33 cellular contexts compared by ENCODE assay signal in the genomic region with DNA sequence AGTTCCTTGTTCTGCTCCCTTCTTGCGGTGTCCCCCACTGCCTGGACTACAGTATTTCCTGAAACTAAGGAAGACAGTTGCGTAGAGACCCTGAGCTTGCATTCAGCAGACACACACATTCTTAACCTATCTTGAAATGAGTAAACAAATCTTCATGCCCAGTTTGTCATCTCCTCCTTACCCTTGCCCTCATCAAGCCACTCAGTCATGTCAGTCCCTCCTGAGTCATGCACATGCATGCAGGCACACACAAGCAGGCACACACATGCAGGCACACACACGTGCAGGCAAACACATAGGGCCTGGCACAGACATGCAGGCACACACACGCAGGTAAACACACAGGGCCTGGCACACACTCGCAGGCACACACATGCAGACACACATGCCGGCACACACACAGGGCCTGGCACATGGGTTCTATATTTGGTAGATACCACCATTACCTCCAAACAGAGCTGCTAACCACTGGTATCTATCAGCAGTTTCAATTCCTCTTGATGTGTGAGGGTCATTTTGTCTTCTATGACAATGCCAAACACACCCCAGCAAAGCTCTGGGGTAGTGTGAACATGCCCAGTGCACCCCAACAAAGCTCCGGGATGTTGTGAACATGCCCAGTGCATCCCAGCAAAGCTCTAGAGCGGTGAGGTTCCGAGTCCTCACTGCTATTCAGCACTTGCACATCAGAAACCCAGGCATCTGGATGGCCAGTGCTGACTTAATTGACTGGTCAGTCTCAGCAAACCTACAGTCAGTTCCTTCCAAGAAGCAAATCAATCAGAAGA.
A peak's percentile ranks its signal among the peaks of the same experiment; 100 is the strongest.
DNase-seq lines count a peak whose midpoint lies in the region; ATAC-seq and TF ChIP-seq lines count a peak whose summit lies in the region.
"Had no signal": no experiment of that assay in that cellular context is flagged by ENCODE, and none has a peak within 500 bp of the region (broad histone marks: within the 10 kb centered on the region; RNA-seq: fewer than 3 reads in every experiment).

No MANE protein-coding gene starts in this region.

- no peak for TF ChIP-seq POLR2A in sigmoid colon (IDR thresholded peaks at IDR 0.05)

- H3K27ac ChIP-seq in H9 (ENCODE audit: insufficient read length, low read depth, low read length) (no peak overlapping the region), sigmoid colon (no peak overlapping the region), mesendoderm (ENCODE audit: low read depth, low read length) (no peak overlapping the region), WERI-Rb-1 (no peak overlapping the region)
- H3K27ac ChIP-seq: esophagus squamous epithelium, foreskin keratinocyte, HL-60, KMS-11, thyroid gland had no signal

- no peaks in the 10 kb centered on the region for H3K27me3 ChIP-seq in H9 (ENCODE audit: insufficient read depth, low read length)
- H3K27me3 ChIP-seq in sigmoid colon: no peaks in the 10 kb centered on the region
- no peaks in the 10 kb centered on the region for H3K27me3 ChIP-seq in mesendoderm (ENCODE audit: insufficient read depth, low read length, poor library complexity)
- H3K27me3 ChIP-seq in WERI-Rb-1 (ENCODE audit: insufficient read depth, low read depth, severe bottlenecking): no peaks in the 10 kb centered on the region
- H3K27me3 ChIP-seq: BE2C, esophagus squamous epithelium, foreskin keratinocyte, thyroid gland had no signal

- H3K9me3 ChIP-seq in H9 (ENCODE audit: control insufficient read depth, low read depth, low read length) (no peaks in the 10 kb centered on the region), sigmoid colon (no peaks in the 10 kb centered on the region), WERI-Rb-1 (ENCODE audit: severe bottlenecking) (no peaks in the 10 kb centered on the region)
- H3K9me3 ChIP-seq: BE2C, esophagus squamous epithelium, thyroid gland had no signal

- no peak overlapping the region for H2AFZ ChIP-seq in H9 (ENCODE audit: low read length)

- no peaks in the 10 kb centered on the region for H3K36me3 Mint-ChIP-seq in H9 (ENCODE audit: insufficient read depth in 1 of 3, low read depth in 3 of 3)

- H3K79me1 ChIP-seq in H9 (ENCODE audit: insufficient read depth, low read depth, low read length, poor library complexity, severe bottlenecking) (no peaks in the 10 kb centered on the region), mesendoderm (ENCODE audit: low read length) (no peaks in the 10 kb centered on the region)

- H3K4me3 Mint-ChIP-seq in H9: no peak overlapping the region
- H3K4me3 Mint-ChIP-seq: activated CD4-positive, alpha-beta memory T cell treated with anti-CD3 and anti-CD28 coated beads, Interleukin-2, amount 10 ng/mL, durations not matched to agents 7 days and 5 days; activated naive CD8-positive, alpha-beta T cell treated with anti-CD3 and anti-CD28 coated beads, Interleukin-2, amount 50 U/mL, for 24 hours; central memory CD8-positive, alpha-beta T cell; dendritic cell treated with granulocyte-macrophage colony-stimulating factor and Interleukin-4, amounts not matched to agents 40 ng/mL and 50 ng/mL, for 4 days; T-helper 17 cell had no signal

- in situ Hi-C loops in G401 (cut with HindIII; ENCODE audit: low sequenced_read_pairs): no loop called here

- H2AK5ac ChIP-seq in H9 (ENCODE audit: insufficient read length, low read length): no peak overlapping the region
- H2AK5ac ChIP-seq in mesendoderm (ENCODE audit: low read length): no peak overlapping the region

- H3K9ac ChIP-seq in H9 (ENCODE audit: extremely low read depth, insufficient read length, low read length): no peak overlapping the region
- H3K9ac ChIP-seq in mesendoderm (ENCODE audit: low read length): no peak overlapping the region
- H3K9ac ChIP-seq: KMS-11 had no signal

- H3K18ac ChIP-seq in H9 (ENCODE audit: insufficient read length, low read depth, low read length): peak overlapping the region; percentile 11
- no peak overlapping the region for H3K18ac ChIP-seq in mesendoderm (ENCODE audit: low read length)

- H3K4me2 ChIP-seq in H9 (ENCODE audit: insufficient read depth, insufficient read length, low read length) (no peak overlapping the region), mesendoderm (ENCODE audit: low read length) (no peak overlapping the region)
- H3K4me2 ChIP-seq: KMS-11 had no signal

- H3K23ac ChIP-seq in H9 (ENCODE audit: insufficient read length, low read depth, low read length): no peak overlapping the region
- no peak overlapping the region for H3K23ac ChIP-seq in mesendoderm (ENCODE audit: low read length)

- no peak overlapping the region for H3T11ph ChIP-seq in H9 (ENCODE audit: low read length)

- no peak overlapping the region for H4K91ac ChIP-seq in H9 (ENCODE audit: insufficient read length, low read depth, low read length)

- no peak for TF ChIP-seq CTCF in H9 (conservative IDR thresholded peaks at IDR 0.05)
- TF ChIP-seq CTCF in sigmoid colon (IDR thresholded peaks at IDR 0.05): no peak
- no peak for TF ChIP-seq CTCF in WERI-Rb-1 (IDR thresholded peaks at IDR 0.05; ENCODE audit: low read depth, low read length)

- no peak overlapping the region for H2BK20ac ChIP-seq in H9 (ENCODE audit: low read depth, low read length, poor library complexity, severe bottlenecking)

- no peak overlapping the region for H2BK12ac ChIP-seq in H9 (ENCODE audit: insufficient read length, low read depth, low read length)

- intact Hi-C loops in sigmoid colon (cut with DNase I): no loop called here

- H2BK120ac ChIP-seq in H9 (ENCODE audit: low read depth, low read length, poor library complexity, severe bottlenecking): no peak overlapping the region
- no peak overlapping the region for H2BK120ac ChIP-seq in mesendoderm (ENCODE audit: low read depth, low read length)

- TF ChIP-seq EP300 in sigmoid colon (IDR thresholded peaks at IDR 0.05): no peak

- no peak for DNase-seq in H9
- peak; percentile 47 for DNase-seq in NOMO-1 treated with DMSO at 0.1 percent for 48 hours (lab: John Stamatoyannopoulos, UW; ENCODE audit: unreplicated experiment)
- DNase-seq in islet precursor cell: peak; percentile 33
- DNase-seq in sigmoid colon: peak; percentile 21
- DNase-seq in G401 (ENCODE audit: low spot score): no peak
- no peak for DNase-seq in mesendoderm
- DNase-seq in WERI-Rb-1: no peak
- DNase-seq: ACHN; activated CD4-positive, alpha-beta memory T cell treated with anti-CD3 and anti-CD28 coated beads, Interleukin-2, amount 10 ng/mL, durations not matched to agents 7 days and 5 days; activated CD8-positive, alpha-beta memory T cell treated with anti-CD3 and anti-CD28 coated beads, Interleukin-2, amount 50 U/mL, for 4 hours; activated naive CD4-positive, alpha-beta T cell; activated naive CD8-positive, alpha-beta T cell treated with anti-CD3 and anti-CD28 coated beads, Interleukin-2, amount 50 U/mL, for 24 hours; BE2C; DMS153; esophagus squamous epithelium; foreskin keratinocyte; H7; NCI-H2107; NCI-H446; NCI-H82; OCI-M1; right cardiac atrium; stimulated activated CD8-positive, alpha-beta memory T cell treated with anti-CD3 and anti-CD28 coated beads, Interleukin-4, amount 100 ng/mL, for 48 hours; T-helper 17 cell; thyroid gland had no signal

- no peaks in the 10 kb centered on the region for H3K4me1 ChIP-seq in H9 (ENCODE audit: insufficient read depth, low read length)
- no peaks in the 10 kb centered on the region for H3K4me1 ChIP-seq in sigmoid colon
- H3K4me1 ChIP-seq in mesendoderm (ENCODE audit: control insufficient read depth, low read depth, low read length): no peaks in the 10 kb centered on the region
- H3K4me1 ChIP-seq: BE2C, esophagus squamous epithelium, foreskin keratinocyte, thyroid gland had no signal

- no peak for ATAC-seq in GM18870 (IDR thresholded peaks at IDR 0.05; ENCODE audit: unreplicated experiment)
- ATAC-seq: activated CD4-positive, CD25-positive, alpha-beta regulatory T cell treated with anti-CD3 and anti-CD28 coated beads, Interleukin-2, amount 50 U/mL, for 24 hours; activated naive CD8-positive, alpha-beta T cell treated with anti-CD3 and anti-CD28 coated beads, Interleukin-2, amount 50 U/mL, for 24 hours; foreskin keratinocyte; GM12878; right cardiac atrium; SK-N-SH treated with all-trans-retinoic acid at 6 μM for 48 hours; T-helper 17 cell had no signal

- H3K23me2 ChIP-seq in H9 (ENCODE audit: insufficient read length, low read depth, low read length, poor library complexity, severe bottlenecking): no peaks in the 10 kb centered on the region

- H3K27ac Mint-ChIP-seq in H9: peak overlapping the region in 1 of 3 experiments; percentile 7; a peak in 2 of 7 replicates
- H3K27ac Mint-ChIP-seq: activated CD4-positive, alpha-beta memory T cell treated with anti-CD3 and anti-CD28 coated beads, Interleukin-2, amount 10 ng/mL, durations not matched to agents 7 days and 5 days; activated naive CD8-positive, alpha-beta T cell treated with anti-CD3 and anti-CD28 coated beads, Interleukin-2, amount 50 U/mL, for 24 hours; dendritic cell treated with granulocyte-macrophage colony-stimulating factor and Interleukin-4, amounts not matched to agents 40 ng/mL and 50 ng/mL, for 4 days; T-helper 17 cell had no signal

- H3K27me3 Mint-ChIP-seq in H9 (ENCODE audit: low read depth): peaks cover 40% of the 10 kb centered on the region
- H3K27me3 Mint-ChIP-seq: activated CD4-positive, alpha-beta memory T cell treated with anti-CD3 and anti-CD28 coated beads, Interleukin-2, amount 10 ng/mL, durations not matched to agents 7 days and 5 days; activated naive CD8-positive, alpha-beta T cell treated with anti-CD3 and anti-CD28 coated beads, Interleukin-2, amount 50 U/mL, for 24 hours; dendritic cell treated with granulocyte-macrophage colony-stimulating factor and Interleukin-4, amounts not matched to agents 40 ng/mL and 50 ng/mL, for 4 days had no signal

- H3K4me3 ChIP-seq in sigmoid colon (no peak overlapping the region), mesendoderm (ENCODE audit: low read length) (no peak overlapping the region), WERI-Rb-1 (ENCODE audit: low read depth, low read length) (no peak overlapping the region)
- H3K4me3 ChIP-seq: esophagus squamous epithelium, GM12878, thyroid gland had no signal

- H3K14ac ChIP-seq in H9 (ENCODE audit: insufficient read depth, low read length): no peak overlapping the region

- no peak overlapping the region for H4K8ac ChIP-seq in H9 (replicated peaks; ENCODE audit: insufficient read length, low read depth, low read length)
- no peak overlapping the region for H4K8ac ChIP-seq in mesendoderm (ENCODE audit: low read depth, low read length)

- H3K4me1 Mint-ChIP-seq in H9: peaks cover 14 to 26% of the 10 kb centered on the region in 2 experiments
- H3K4me1 Mint-ChIP-seq: activated CD4-positive, alpha-beta memory T cell treated with anti-CD3 and anti-CD28 coated beads, Interleukin-2, amount 10 ng/mL, durations not matched to agents 7 days and 5 days; activated naive CD8-positive, alpha-beta T cell treated with anti-CD3 and anti-CD28 coated beads, Interleukin-2, amount 50 U/mL, for 24 hours; central memory CD8-positive, alpha-beta T cell had no signal

- H2BK5ac ChIP-seq in H9 (ENCODE audit: insufficient read length, low read length) (no peak overlapping the region), mesendoderm (ENCODE audit: low read length) (no peak overlapping the region)

- H3K79me2 ChIP-seq in H9 (ENCODE audit: insufficient read depth, low read length): no peaks in the 10 kb centered on the region
- H3K79me2 ChIP-seq in mesendoderm (ENCODE audit: control insufficient read depth, insufficient read depth, low read length): no peaks in the 10 kb centered on the region

- no peak overlapping the region for H4K5ac ChIP-seq in H9 (ENCODE audit: insufficient read length, low read depth, low read length)
- H4K5ac ChIP-seq in mesendoderm (ENCODE audit: low read length): no peak overlapping the region

- H4K20me1 ChIP-seq in H9 (ENCODE audit: control insufficient read depth, insufficient read depth, insufficient read length): no peaks in the 10 kb centered on the region

- H3K4ac ChIP-seq in H9 (ENCODE audit: low read depth, low read length) (no peak overlapping the region), mesendoderm (ENCODE audit: low read depth, low read length) (no peak overlapping the region)

- WGBS in H9 (ENCODE audit: extremely low coverage, insufficient read length, low lambda C conversion rate): no CpG with 5 or more reads among the region's 9 CpGs
- 89 to 91% methylated on average over 9 of the region's 9 CpGs for WGBS in sigmoid colon, 2 donors
- no CpG with 5 or more reads among the region's 9 CpGs for WGBS in mesendoderm (ENCODE audit: extremely low coverage, insufficient coverage, low lambda C conversion rate)

- H2BK15ac ChIP-seq in H9 (ENCODE audit: low read depth, low read length) (no peak overlapping the region), mesendoderm (replicated peaks; ENCODE audit: low read depth) (no peak overlapping the region)

- no peaks in the 10 kb centered on the region for H3K36me3 ChIP-seq in sigmoid colon
- H3K36me3 ChIP-seq in mesendoderm (ENCODE audit: control insufficient read depth, insufficient read depth, low read length): no peaks in the 10 kb centered on the region
- no peaks in the 10 kb centered on the region for H3K36me3 ChIP-seq in WERI-Rb-1
- H3K36me3 ChIP-seq: BE2C, esophagus squamous epithelium, thyroid gland had no signal

- H3K56ac ChIP-seq in H9 (ENCODE audit: insufficient read length, low read depth, low read length) (no peak overlapping the region), mesendoderm (ENCODE audit: low read length) (no peak overlapping the region)

- no peaks in the 10 kb centered on the region for H3K9me3 Mint-ChIP-seq in H9
- H3K9me3 Mint-ChIP-seq: activated CD4-positive, alpha-beta memory T cell treated with anti-CD3 and anti-CD28 coated beads, Interleukin-2, amount 10 ng/mL, durations not matched to agents 7 days and 5 days; activated naive CD8-positive, alpha-beta T cell treated with anti-CD3 and anti-CD28 coated beads, Interleukin-2, amount 50 U/mL, for 24 hours; central memory CD8-positive, alpha-beta T cell; dendritic cell treated with granulocyte-macrophage colony-stimulating factor and Interleukin-4, amounts not matched to agents 40 ng/mL and 50 ng/mL, for 4 days had no signal

Comparison
In these comparisons a context has a peak if more than half of its experiments do, and no peak if none do; other contexts are left out.
1. DNase-seq: peak in NOMO-1 treated with DMSO at 0.1 percent for 48 hours (single experiment), islet precursor cell (single experiment) and sigmoid colon (single experiment); none in H9 (single experiment), G401 (single experiment), mesendoderm (single experiment) and WERI-Rb-1 (single experiment).